In genomic region chr6:130362128-130362527, GRCh38 we compare ENCODE assay signal across 17 cellular contexts. TPM values are rescaled to one million over a fixed set of nuclear protein-coding genes. Genes with fewer than 3 reads are reported as not detected.
A peak's percentile ranks its signal among the peaks of the same experiment; 100 is the strongest.
DNase-seq lines count a peak whose midpoint lies in the region; ATAC-seq, FAIRE-seq and TF ChIP-seq lines count a peak whose summit lies in the region.
"Had no signal": no experiment of that assay in that cellular context is flagged by ENCODE, and none has a peak within 500 bp of the region (broad histone marks: within the 10 kb centered on the region; RNA-seq: fewer than 3 reads in every experiment).

No MANE protein-coding gene starts in this region.

- no peaks in the 10 kb centered on the region for H3K27me3 Mint-ChIP-seq in CD4-positive, alpha-beta memory T cell
- H3K27me3 Mint-ChIP-seq in immature natural killer cell (ENCODE audit: low read depth in 3 of 3): peaks cover 1 to 17% (median 11%) of the 10 kb centered on the region in 3 donors
- peaks cover 22% of the 10 kb centered on the region for H3K27me3 Mint-ChIP-seq in mesothelial cell of epicardium (ENCODE audit: low read depth)

- H3K27ac ChIP-seq in CD4-positive, alpha-beta memory T cell (ENCODE audit: low read depth, low read length): no peak overlapping the region
- H3K27ac ChIP-seq in GM12878 (ENCODE audit: control insufficient read depth, insufficient read depth): no peak overlapping the region
- H3K27ac ChIP-seq: psoas muscle, suprapubic skin had no signal

- intact Hi-C loops in CD4-positive, alpha-beta memory T cell (cut with micrococcal nuclease): no loop called here
- intact Hi-C loops in GM12878 (cut with micrococcal nuclease; ENCODE audit: unreplicated experiment): no loop called here

- H3K36me3 ChIP-seq in CD4-positive, alpha-beta memory T cell (ENCODE audit: insufficient read depth, low read length): no peaks in the 10 kb centered on the region
- no peaks in the 10 kb centered on the region for H3K36me3 ChIP-seq in GM12878 (ENCODE audit: control insufficient read depth in 2 of 2, insufficient read depth in 2 of 2, low read length in 1 of 2)
- H3K36me3 ChIP-seq: suprapubic skin had no signal

- ATAC-seq in GM12878 (no peak), HG03095 (IDR thresholded peaks at IDR 0.05; ENCODE audit: unreplicated experiment) (no peak)
- ATAC-seq: psoas muscle had no signal

- RAD21 ChIA-PET in GM12878 (lab: Charles Lee; ENCODE audit: unreplicated experiment): no interaction called here

- no peaks in the 10 kb centered on the region for H3K9me3 ChIP-seq in CD4-positive, alpha-beta memory T cell (ENCODE audit: control insufficient read depth in 1 of 2, low read length in 2 of 2)
- no peaks in the 10 kb centered on the region for H3K9me3 ChIP-seq in GM12878 (replicated peaks; ENCODE audit: control insufficient read depth, insufficient read depth, low read length)
- H3K9me3 ChIP-seq: psoas muscle, suprapubic skin had no signal

- CTCF ChIA-PET in CD4-positive, alpha-beta memory T cell (lab: Charles Lee; ENCODE audit: partially characterized antibody): interaction anchor here (1.6 kb wide), 1 partner anchor 336 kb away, joined by 4 read pairs; no protein-coding TSS in a partner anchor
- CTCF ChIA-PET in GM12878 (lab: Yijun Ruan, JAX): interaction anchor here (1.0 kb wide), 1 partner anchor 336 kb away, joined by 3 read pairs; no protein-coding TSS in a partner anchor

- peak overlapping the region in 1 of 7 donors; percentile 42 for H3K27ac Mint-ChIP-seq in CD4-positive, alpha-beta memory T cell
- H3K27ac Mint-ChIP-seq in immature natural killer cell (no peak overlapping the region), mesothelial cell of epicardium (no peak overlapping the region)
- H3K27ac Mint-ChIP-seq: IgD-negative memory B cell had no signal

- SMC1A ChIA-PET in GM12878 (lab: Charles Lee; ENCODE audit: uncharacterized antibody, unreplicated experiment): interaction anchor here (1.4 kb wide), 1 partner anchor 9 kb away, joined by 5 read pairs; no protein-coding TSS in a partner anchor

- no peak overlapping the region for H3K9ac ChIP-seq in GM12878 (ENCODE audit: control insufficient read depth, insufficient read depth, low read length)

- TF ChIP-seq CTCF in GM12878 (IDR thresholded peaks at IDR 0.05 in 2 of 3, conservative IDR thresholded peaks at IDR 0.05 in 1 of 3; ENCODE audit: control insufficient read depth in 2 of 3, extremely low read depth in 1 of 3, insufficient read depth in 1 of 3, low read depth in 3 of 3, low read length in 3 of 3): no peak
- no peak for TF ChIP-seq CTCF in mesothelial cell of epicardium (IDR thresholded peaks at IDR 0.05; ENCODE audit: unreplicated experiment)

- no TSS peak for BruUV-seq in GM12878 (replicated peaks; lab: Mats Ljungman, UMichigan)

- no peak for TF ChIP-seq RAD21 in Ishikawa (IDR thresholded peaks at IDR 0.05; ENCODE audit: low read depth)
- TF ChIP-seq RAD21 in GM12878 (IDR thresholded peaks at IDR 0.05; ENCODE audit: insufficient read depth, low read depth, low read length): no peak

- POLR2A ChIA-PET in CD4-positive, alpha-beta memory T cell (lab: Charles Lee; ENCODE audit: partially characterized antibody): no interaction called here
- POLR2A ChIA-PET in GM12878 (lab: Charles Lee): no interaction called here

- no peak for TF ChIP-seq POLR2A in GM12878 (IDR thresholded peaks at IDR 0.05; ENCODE audit: low read depth, low read length)

- no peaks in the 10 kb centered on the region for H4K20me1 ChIP-seq in GM12878 (ENCODE audit: control insufficient read depth, insufficient read depth)

- no peak overlapping the region for H3K4me2 ChIP-seq in GM12878 (ENCODE audit: control insufficient read depth, insufficient read depth)

- H3K79me2 ChIP-seq in GM12878 (ENCODE audit: control insufficient read depth, insufficient read depth, low read length): no peaks in the 10 kb centered on the region

- peaks cover 0 to 14% (median 8%) of the 10 kb centered on the region in 8 donors for H3K9me3 Mint-ChIP-seq in CD4-positive, alpha-beta memory T cell
- peaks cover 0 to 14% (median 0%) of the 10 kb centered on the region in 6 donors for H3K9me3 Mint-ChIP-seq in immature natural killer cell
- H3K9me3 Mint-ChIP-seq in mesothelial cell of epicardium: peaks cover 8% of the 10 kb centered on the region

- H3K36me3 Mint-ChIP-seq in CD4-positive, alpha-beta memory T cell: peaks cover 0 to 4% of the 10 kb centered on the region in 2 donors
- H3K36me3 Mint-ChIP-seq in immature natural killer cell (peaks cover 0 to 5% (median 0%) of the 10 kb centered on the region in 3 donors), mesothelial cell of epicardium (no peaks in the 10 kb centered on the region)

- in situ Hi-C loops in GM12878 (cut with MboI): no loop called here

- 65% methylated on average over 4 of the region's 4 CpGs for WGBS in GM12878 (ENCODE audit: insufficient coverage, insufficient replicate concordance, low lambda C conversion rate, missing lambda C conversion rate)

- no peak for FAIRE-seq in GM12878 (lab: Jason Lieb, UNC)
- FAIRE-seq: H54 had no signal

- no peak overlapping the region for H3K4me3 Mint-ChIP-seq in CD4-positive, alpha-beta memory T cell
- H3K4me3 Mint-ChIP-seq in immature natural killer cell (no peak overlapping the region), mesothelial cell of epicardium (no peak overlapping the region)

- H3K27me3 ChIP-seq in CD4-positive, alpha-beta memory T cell (ENCODE audit: insufficient read depth, low read length): no peaks in the 10 kb centered on the region
- H3K27me3 ChIP-seq in GM12878 (replicated peaks in 1 of 2; ENCODE audit: control insufficient read depth in 2 of 2, insufficient read depth in 2 of 2, low read length in 1 of 2): peaks cover 0 to 6% of the 10 kb centered on the region in 2 experiments; a peak in 1 of 4 replicates

- TF ChIP-seq EP300 in Ishikawa (IDR thresholded peaks at IDR 0.05; ENCODE audit: borderline replicate concordance) (no peak), GM12878 (IDR thresholded peaks at IDR 0.05; ENCODE audit: borderline replicate concordance in 1 of 2, control insufficient read depth in 1 of 2, low read depth in 2 of 2, low read length in 2 of 2) (no peak)

- peaks cover 18% of the 10 kb centered on the region for H3K4me1 ChIP-seq in CD4-positive, alpha-beta memory T cell (ENCODE audit: insufficient read depth, low read length)
- H3K4me1 ChIP-seq in GM12878 (ENCODE audit: control insufficient read depth, insufficient read depth, low read length): no peaks in the 10 kb centered on the region

- peaks cover 11 to 19% (median 16%) of the 10 kb centered on the region in 4 donors for H3K4me1 Mint-ChIP-seq in CD4-positive, alpha-beta memory T cell
- H3K4me1 Mint-ChIP-seq in immature natural killer cell: peaks cover 12 to 18% of the 10 kb centered on the region in 2 donors
- peaks cover 9% of the 10 kb centered on the region for H3K4me1 Mint-ChIP-seq in mesothelial cell of epicardium

- peak in 4 of 5 donors; percentile 13 to 26 (median 16) for DNase-seq in CD4-positive, alpha-beta memory T cell
- DNase-seq in GM12878 (ENCODE audit: low read depth, low spot score): no peak
- peak in 2 of 3 donors; percentile 4 to 8 for DNase-seq in immature natural killer cell
- no peak for DNase-seq in mesothelial cell of epicardium (ENCODE audit: low spot score in 2 of 2, unreplicated experiment in 2 of 2)
- DNase-seq in NOMO-1 treated with dmso at 0.1 percent for 144 hours (lab: John Stamatoyannopoulos, UW; ENCODE audit: unreplicated experiment): no peak
- DNase-seq in cerebellar nuclear complex (lab: John Stamatoyannopoulos, UW): no peak
- DNase-seq: activated effector memory CD4-positive, alpha-beta T cell treated with Interleukin-2 at 50 U/mL for 16 hours; foreskin fibroblast; islet precursor cell; NCI-H524 treated with DMSO at 0.1 percent for 48 hours; psoas muscle; T-helper 2 cell had no signal

- H2AFZ ChIP-seq in GM12878 (ENCODE audit: control insufficient read depth, low read depth, low read length): no peak overlapping the region

- no peak overlapping the region for H3K4me3 ChIP-seq in CD4-positive, alpha-beta memory T cell (ENCODE audit: low read length in 2 of 2)
- no peak overlapping the region for H3K4me3 ChIP-seq in GM12878
- H3K4me3 ChIP-seq: psoas muscle, suprapubic skin had no signal

TF ChIP-seq in Ishikawa, 13 proteins besides CTCF, POLR2A, EP300 and RAD21 (continues in another document):
- no peak for TF ChIP-seq CEBPB (IDR thresholded peaks at IDR 0.05)

RNA-seq across cellular contexts. Expression of gene TMEM200A, which starts 3.7 kb away (rescaled TPM):
- 1 to 10 TPM; 1.1 to 1.2 TPM for total RNA-seq in CD4-positive, alpha-beta memory T cell
- 1 to 10 TPM; 2.6 to 4.8 TPM for polyA plus RNA-seq in CD4-positive, alpha-beta memory T cell
- total RNA-seq in GM12878 (2013; cell fraction: nucleolus; rRNA removed): 41.2 and 46.3 TPM in 2 replicates
- total RNA-seq in GM12878 (2014; rRNA removed) (7.3 and 7.6 TPM in 2 replicates), GM12878 (2014; rRNA removed; fragmentation: Illumina TruSeq; extraction: Trizol) (9.0 and 10.0 TPM in 2 replicates), GM12878 (2021) (7.6 and 9.0 TPM in 2 replicates), mesothelial cell of epicardium (10.6 to 11.3 TPM (median 11.3 TPM) in 3 replicates)
- polyA plus RNA-seq in GM12878 (2011; ENCODE audit: low read depth): 4.3 TPM
- polyA plus RNA-seq in GM12878 (2011; rRNA removed) (12.4 and 17.2 TPM in 2 replicates), GM12878 (2014; fragmentation: Illumina TruSeq; extraction: Trizol) (10.6 and 12.0 TPM in 2 replicates), GM12878 (2014; fragmentation: Nextera tagmentation; extraction: Ambion mirVana) (10 to 100 TPM in 1 of 2 experiments, 1 to 10 TPM in 1; 6.0 to 10.0 TPM), GM12878 (2014; rRNA removed) (4.0 and 5.5 TPM in 2 replicates), GM12878 (2016; fragmentation: Nextera tagmentation; extraction: Ambion mirVana) (1 to 10 TPM; 9.2 to 9.9 TPM), immature natural killer cell (1 to 10 TPM; 1.0 to 2.2 (median 2.1) TPM)
- 5.8 and 7.1 TPM in 2 replicates for polyA plus RNA-seq in GM12878 (2011; cell fraction: cytosol; rRNA removed)
- polyA plus RNA-seq in GM12878 (2011; cell fraction: nucleus; rRNA removed): 5.1 and 5.9 TPM in 2 replicates
- polyA plus RNA-seq in GM12878 (2012): 5.6 and 6.0 TPM in 2 replicates
- 16.1 and 17.8 TPM in 2 replicates for polyA minus RNA-seq in GM12878 (2011; rRNA and poly(A)+ RNA removed)
- 3.9 and 5.0 TPM in 2 replicates for polyA minus RNA-seq in GM12878 (2011; cell fraction: cytosol; rRNA and poly(A)+ RNA removed)
- 7.4 and 11.6 TPM in 2 replicates for polyA minus RNA-seq in GM12878 (2011; cell fraction: nucleus; rRNA and poly(A)+ RNA removed)

Comparison
In these comparisons a context has a peak if more than half of its experiments do, and no peak if none do; other contexts are left out.
1. DNase-seq: peak in CD4-positive, alpha-beta memory T cell (4 of 5) and immature natural killer cell (2 of 3); none in GM12878 (single experiment), mesothelial cell of epicardium (0 of 2), NOMO-1 treated with dmso at 0.1 percent for 144 hours (single experiment) and cerebellar nuclear complex (0 of 2).